ENCODE assay signal across 7 cellular contexts in the genomic region with DNA sequence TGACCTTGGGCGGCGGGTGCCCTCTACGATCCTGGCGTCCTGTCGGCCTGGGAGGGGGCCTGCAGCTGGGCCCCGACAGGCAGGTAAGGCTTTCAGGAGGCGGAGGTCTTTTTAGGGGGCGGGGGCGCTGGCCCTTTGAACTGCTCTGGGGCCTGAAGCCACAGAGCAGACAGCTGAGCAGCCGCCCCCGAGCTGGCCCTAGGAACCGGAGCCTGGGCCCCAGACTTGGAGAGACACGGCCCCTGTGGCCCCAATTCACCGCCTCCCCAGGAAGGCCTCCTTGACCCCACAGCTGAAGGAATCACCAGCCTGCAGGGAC. TPM values are rescaled to one million over a fixed set of nuclear protein-coding genes. Genes with fewer than 3 reads are reported as not detected.
A peak's percentile ranks its signal among the peaks of the same experiment; 100 is the strongest.
DNase-seq lines count a peak whose midpoint lies in the region; ATAC-seq and TF ChIP-seq lines count a peak whose summit lies in the region.

No MANE protein-coding gene starts in this region.

- H3K27me3 Mint-ChIP-seq in HFFc6 (ENCODE audit: insufficient read depth) = 0 out of 2 replicates have a peak, but pooled peaks cover 1% of the 10 kb centered on the region
- H3K27me3 Mint-ChIP-seq in activated naive CD8-positive, alpha-beta T cell = no peaks in the 10 kb centered on the region

- TF ChIP-seq CTCF in HFFc6 (IDR thresholded peaks at IDR 0.05) = no peak

- H3K27me3 ChIP-seq in stomach smooth muscle (ENCODE audit: control insufficient read depth in 1 of 2, insufficient read depth in 2 of 2, low read length in 2 of 2) = no peaks in the 10 kb centered on the region

- H3K27ac Mint-ChIP-seq in HFFc6 = peak overlapping the region; percentile 71
- peak overlapping the region; percentile 85 for H3K27ac Mint-ChIP-seq in activated naive CD8-positive, alpha-beta T cell

- no peaks in the 10 kb centered on the region for H3K9me3 ChIP-seq in stomach smooth muscle (ENCODE audit: control insufficient read depth in 2 of 2, low read length in 2 of 2)

- H3K9ac ChIP-seq in stomach smooth muscle (ENCODE audit: low read length in 2 of 2) = peak overlapping the region; percentile 13 to 71

- peak overlapping the region; percentile 26 to 79 for H3K4me3 ChIP-seq in stomach smooth muscle (ENCODE audit: low read length in 2 of 2)

- H3K9me3 Mint-ChIP-seq in HFFc6 = no peaks in the 10 kb centered on the region
- H3K9me3 Mint-ChIP-seq in activated naive CD8-positive, alpha-beta T cell (ENCODE audit: low read depth) = no peaks in the 10 kb centered on the region

- H3K4me3 Mint-ChIP-seq in HFFc6 = peak overlapping the region; percentile 88
- peak overlapping the region; percentile 84 for H3K4me3 Mint-ChIP-seq in activated naive CD8-positive, alpha-beta T cell

- H3K27ac ChIP-seq in stomach smooth muscle (ENCODE audit: low read length) = peak overlapping the region; percentile 64

- DNase-seq in HFFc6 (no peak), iPS-NIHi11 (ENCODE audit: low spot score) (peak; percentile 57), Kasumi-1 (lab: John Stamatoyannopoulos, UW) (no peak), amniotic stem cell (lab: John Stamatoyannopoulos, UW) (no peak)

- no peaks in the 10 kb centered on the region for H3K36me3 ChIP-seq in stomach smooth muscle (ENCODE audit: control insufficient read depth in 2 of 2, insufficient read depth in 2 of 2, low read length in 2 of 2)

- no peak for ATAC-seq in HG03097 (IDR thresholded peaks at IDR 0.05; ENCODE audit: low FRiP score, unreplicated experiment)

- peaks cover 55% of the 10 kb centered on the region for H3K4me1 ChIP-seq in stomach smooth muscle (ENCODE audit: control insufficient read depth, insufficient read depth, low read length)

- H3K4me1 Mint-ChIP-seq in HFFc6 (ENCODE audit: low read depth) = peaks cover 46% of the 10 kb centered on the region
- peaks cover 34% of the 10 kb centered on the region for H3K4me1 Mint-ChIP-seq in activated naive CD8-positive, alpha-beta T cell (ENCODE audit: low read depth)

- no peaks in the 10 kb centered on the region for H3K36me3 Mint-ChIP-seq in HFFc6 (ENCODE audit: low read depth)
- H3K36me3 Mint-ChIP-seq in activated naive CD8-positive, alpha-beta T cell = no peaks in the 10 kb centered on the region

RNA-seq across cellular contexts. Expression of a gene that starts 0.5 kb away (rescaled TPM):
- total RNA-seq in HFFc6 (2021; fragmentation: NEBNext Ultra II Directional; extraction: Animal tissue kit (Norgen Biotek cat#: 25700)) = 10 to 100 TPM; 49.1 to 54.8 (median 52.0) TPM

RNA-seq across cellular contexts. Expression of a gene that starts 23.8 kb away (rescaled TPM):
- 10 to 100 TPM; 20.4 to 24.1 (median 22.2) TPM for total RNA-seq in HFFc6 (2021; fragmentation: NEBNext Ultra II Directional; extraction: Animal tissue kit (Norgen Biotek cat#: 25700))
